1 cellular context compared by ENCODE assay signal in genomic region chr16:85126383-85126730, GRCh38.
TF ChIP-seq lines count a peak whose summit lies in the region.

No MANE protein-coding gene starts in this region.

TF ChIP-seq in GM23338, 12 proteins besides CTCF, POLR2A, EP300 and RAD21 (continued from another document):
- TF ChIP-seq ZNF462 (CRISPR knock-in tag; IDR thresholded peaks at IDR 0.05) (no peak), ZNF114 (CRISPR knock-in tag; IDR thresholded peaks at IDR 0.05) (no peak)
